ENCODE assay signal across 9 cellular contexts in genomic region chr10:13882112-13882711, GRCh38.
DNase-seq lines count a peak whose midpoint lies in the region; ATAC-seq and TF ChIP-seq lines count a peak whose summit lies in the region.
"Had no signal": no experiment of that assay in that cellular context is flagged by ENCODE, and none has a peak within 500 bp of the region (broad histone marks: within the 10 kb centered on the region; RNA-seq: fewer than 3 reads in every experiment).

No MANE protein-coding gene starts in this region.

- H3K4me3 ChIP-seq in fibroblast of lung (replicated peaks in 1 of 4; ENCODE audit: control extremely low read depth in 1 of 4, insufficient read depth in 1 of 4, low read depth in 3 of 4, low read length in 4 of 4): peak overlapping the region in 1 of 4 experiments; percentile 27
- H3K4me3 ChIP-seq in trophoblast cell (ENCODE audit: low read depth, low read length): no peak overlapping the region

- WGBS in trophoblast cell (ENCODE audit: extremely low coverage, insufficient coverage, insufficient read length): no CpG with 5 or more reads among the region's 7 CpGs

- H3K14ac ChIP-seq in trophoblast cell (ENCODE audit: low read length): no peak overlapping the region

- no peak overlapping the region for H4K12ac ChIP-seq in trophoblast cell (ENCODE audit: low read depth, low read length)

- peaks cover 2% of the 10 kb centered on the region for H3K79me1 ChIP-seq in trophoblast cell (ENCODE audit: low read length)

- no peak overlapping the region for H3K18ac ChIP-seq in trophoblast cell (ENCODE audit: low read length)

- H2BK12ac ChIP-seq in trophoblast cell (ENCODE audit: low read length): peak overlapping the region; percentile 67

- peak overlapping the region; percentile 76 for H2BK120ac ChIP-seq in trophoblast cell (ENCODE audit: insufficient read depth, low read length, poor library complexity)

- H3K4me1 ChIP-seq in fibroblast of lung (ENCODE audit: control insufficient read depth, extremely low read depth, insufficient read depth, low read length) (peaks cover 17% of the 10 kb centered on the region), trophoblast cell (ENCODE audit: control insufficient read depth in 1 of 2, insufficient read depth in 2 of 2, low read length in 2 of 2) (peaks cover 15 to 32% of the 10 kb centered on the region in 2 experiments)

- H3K9ac ChIP-seq in fibroblast of lung (ENCODE audit: insufficient read depth, low read length) (no peak overlapping the region), trophoblast cell (ENCODE audit: low read length) (no peak overlapping the region)

- no peaks in the 10 kb centered on the region for H3K36me3 ChIP-seq in fibroblast of lung (ENCODE audit: control insufficient read depth, insufficient read depth, low read length)
- H3K36me3 ChIP-seq in trophoblast cell (ENCODE audit: control insufficient read depth in 1 of 2, insufficient read depth in 2 of 2, low read length in 2 of 2): no peaks in the 10 kb centered on the region

- H3K4me2 ChIP-seq in fibroblast of lung (ENCODE audit: extremely low read depth, insufficient read depth, low read length): peak overlapping the region; percentile 20
- H3K4me2 ChIP-seq in trophoblast cell (ENCODE audit: low read length): peak overlapping the region; percentile 28

- no peak for ATAC-seq in HG03439 (IDR thresholded peaks at IDR 0.05; ENCODE audit: unreplicated experiment)
- no peak for ATAC-seq in HG02642 (IDR thresholded peaks at IDR 0.05; ENCODE audit: poor library complexity, unreplicated experiment)
- ATAC-seq: activated CD8-positive, alpha-beta memory T cell treated with anti-CD3 and anti-CD28 coated beads, Interleukin-2, amount 10 ng/mL, durations not matched to agents 7 days and 5 days had no signal

- peak; percentile 27 for DNase-seq in G401 (ENCODE audit: low spot score)
- peak; percentile 98 for DNase-seq in RKO (ENCODE audit: low spot score)
- peak; percentile 76 to 99 for DNase-seq in fibroblast of lung (ENCODE audit: low read depth in 2 of 2)
- peak; percentile 77 to 86 for DNase-seq in trophoblast cell
- DNase-seq in NCI-H2107 (lab: John Stamatoyannopoulos, UW): no peak
- DNase-seq in NCI-H1105 treated with DMSO at 0.1 percent for 48 hours (lab: John Stamatoyannopoulos, UW): no peak
- DNase-seq: activated CD8-positive, alpha-beta memory T cell treated with anti-CD3 and anti-CD28 coated beads, Interleukin-2, amount 10 ng/mL, durations not matched to agents 7 days and 5 days had no signal

- no peaks in the 10 kb centered on the region for H3K9me3 ChIP-seq in fibroblast of lung (ENCODE audit: control insufficient read depth, insufficient read depth, low read depth, low read length)
- peaks cover 2% of the 10 kb centered on the region for H3K9me3 ChIP-seq in trophoblast cell (ENCODE audit: insufficient read depth, low read depth, low read length)

- H3K23ac ChIP-seq in trophoblast cell (ENCODE audit: low read length): no peak overlapping the region

- H2AK5ac ChIP-seq in trophoblast cell (ENCODE audit: low read length): no peak overlapping the region

- no peak overlapping the region for H3K4ac ChIP-seq in trophoblast cell (ENCODE audit: low read depth, low read length)

- peak overlapping the region; percentile 40 for H2AFZ ChIP-seq in fibroblast of lung (ENCODE audit: low read length)
- H2AFZ ChIP-seq in trophoblast cell (ENCODE audit: insufficient read depth, low read length, poor library complexity): peak overlapping the region; percentile 11

- H3K27me3 ChIP-seq in fibroblast of lung (ENCODE audit: control insufficient read depth, insufficient read depth, low read length): no peaks in the 10 kb centered on the region
- no peaks in the 10 kb centered on the region for H3K27me3 ChIP-seq in trophoblast cell (ENCODE audit: insufficient read depth, low read length)

- in situ Hi-C loops in G401 (cut with HindIII; ENCODE audit: low sequenced_read_pairs): no loop called here

- peak overlapping the region; percentile 55 for H4K91ac ChIP-seq in trophoblast cell (ENCODE audit: low read depth, low read length)

- H3K27ac ChIP-seq in fibroblast of lung (ENCODE audit: insufficient read depth, low read length) (peak overlapping the region; percentile 79), trophoblast cell (ENCODE audit: low read depth, low read length) (peak overlapping the region; percentile 67)

- peak overlapping the region; percentile 4 for H2BK5ac ChIP-seq in trophoblast cell (ENCODE audit: low read depth, low read length, poor library complexity)

- H3K79me2 ChIP-seq in fibroblast of lung (ENCODE audit: control insufficient read depth, insufficient read depth, low read length) (peaks cover 56% of the 10 kb centered on the region), trophoblast cell (ENCODE audit: control insufficient read depth, insufficient read depth, low read length, poor library complexity) (no peaks in the 10 kb centered on the region)

- no peak for TF ChIP-seq CTCF in fibroblast of lung (conservative IDR thresholded peaks at IDR 0.05 in 1 of 2, IDR thresholded peaks at IDR 0.05 in 1 of 2; ENCODE audit: low read depth in 1 of 2, low read length in 2 of 2)

- H4K20me1 ChIP-seq in fibroblast of lung (ENCODE audit: control insufficient read depth, extremely low read depth, insufficient read depth, low read length): no peaks in the 10 kb centered on the region

- H4K8ac ChIP-seq in trophoblast cell (ENCODE audit: low read depth, low read length): peak overlapping the region; percentile 26

Comparison
In these comparisons a context has a peak if more than half of its experiments do, and no peak if none do; other contexts are left out.
1. DNase-seq: peak in G401 (single experiment), RKO (single experiment), fibroblast of lung (2 of 2) and trophoblast cell (2 of 2); none in NCI-H2107 (single experiment) and NCI-H1105 treated with DMSO at 0.1 percent for 48 hours (single experiment).